10 cellular contexts compared by ENCODE assay signal in genomic region chr6:129685640-129686031, GRCh38. TPM values are rescaled to one million over a fixed set of nuclear protein-coding genes. Genes with fewer than 3 reads are reported as not detected.
A peak's percentile ranks its signal among the peaks of the same experiment; 100 is the strongest.
DNase-seq lines count a peak whose midpoint lies in the region; ATAC-seq and TF ChIP-seq lines count a peak whose summit lies in the region.
"Had no signal": no experiment of that assay in that cellular context is flagged by ENCODE, and none has a peak within 500 bp of the region (broad histone marks: within the 10 kb centered on the region; RNA-seq: fewer than 3 reads in every experiment).

No MANE protein-coding gene starts in this region.

- peak overlapping the region; percentile 36; the same call in 1 of the 2 replicates for H2AFZ ChIP-seq in OCI-LY7 (ENCODE audit: low read length)

- no peak for TF ChIP-seq CTCF in OCI-LY7 (conservative IDR thresholded peaks at IDR 0.05; ENCODE audit: low read length)
- no peak for TF ChIP-seq CTCF in thyroid gland (IDR thresholded peaks at IDR 0.05)

- H3K4me1 Mint-ChIP-seq in activated naive CD4-positive, alpha-beta T cell treated with anti-CD3 and anti-CD28 coated beads, Interleukin-2, amount 50 U/mL, for 24 hours, result peaks cover 53% of the 10 kb centered on the region
- H3K4me1 Mint-ChIP-seq in immature natural killer cell, result peaks cover 65 to 70% of the 10 kb centered on the region in 2 donors

- CTCF ChIA-PET in OCI-LY7 (lab: Charles Lee; ENCODE audit: unreplicated experiment), result no interaction called here

- no peak for ATAC-seq in GM21367 (IDR thresholded peaks at IDR 0.05; ENCODE audit: unreplicated experiment)

- no peaks in the 10 kb centered on the region for H3K9me3 ChIP-seq in OCI-LY7 (ENCODE audit: low read length)
- H3K9me3 ChIP-seq in thyroid gland, result no peaks in the 10 kb centered on the region

- H3K4me3 ChIP-seq in OCI-LY7 (ENCODE audit: low read depth, low read length, poor library complexity, severe bottlenecking) (peak overlapping the region; percentile 3), thyroid gland (replicated peaks in 1 of 3) (no peak overlapping the region)

- 82 to 88% methylated on average over 5 of the region's 5 CpGs for WGBS in thyroid gland, 2 donors

- no peak for DNase-seq in activated naive CD4-positive, alpha-beta T cell treated with anti-CD3 and anti-CD28 coated beads, Interleukin-2, amount 50 U/mL, for 16 hours
- DNase-seq in OCI-LY7 (ENCODE audit: low spot score), result no peak
- DNase-seq in immature natural killer cell, result no peak
- no peak for DNase-seq in thyroid gland
- no peak for DNase-seq in RPMI8226
- no peak for DNase-seq in stimulated activated CD4-positive, alpha-beta T cell treated with anti-CD3 and anti-CD28 coated beads, Interleukin-2, amount 100 ng/mL, for 48 hours
- DNase-seq: NCI-H446, SW 1271 had no signal

- H3K27me3 Mint-ChIP-seq in activated naive CD4-positive, alpha-beta T cell treated with anti-CD3 and anti-CD28 coated beads, Interleukin-2, amount 50 U/mL, for 24 hours, result no peaks in the 10 kb centered on the region
- H3K27me3 Mint-ChIP-seq in immature natural killer cell (ENCODE audit: low read depth in 3 of 3), result no peaks in the 10 kb centered on the region

- H3K27me3 ChIP-seq in thyroid gland, result no peaks in the 10 kb centered on the region

- no peaks in the 10 kb centered on the region for H3K9me2 ChIP-seq in OCI-LY7 (ENCODE audit: insufficient read depth, low read length)

- H3K36me3 Mint-ChIP-seq in activated naive CD4-positive, alpha-beta T cell treated with anti-CD3 and anti-CD28 coated beads, Interleukin-2, amount 50 U/mL, for 24 hours, result no peaks in the 10 kb centered on the region
- H3K36me3 Mint-ChIP-seq in immature natural killer cell, result no peaks in the 10 kb centered on the region

- H3K4me3 Mint-ChIP-seq in activated naive CD4-positive, alpha-beta T cell treated with anti-CD3 and anti-CD28 coated beads, Interleukin-2, amount 50 U/mL, for 24 hours, result peak overlapping the region; percentile 19
- H3K4me3 Mint-ChIP-seq in immature natural killer cell, result peak overlapping the region in 4 of 5 donors; percentile 11 to 61 (median 22)

- BruUV-seq in OCI-LY7 (replicated peaks; lab: Mats Ljungman, UMichigan), result no TSS peak

- H3K36me3 ChIP-seq in OCI-LY7 (ENCODE audit: insufficient read depth, low read length) (no peaks in the 10 kb centered on the region), thyroid gland (no peaks in the 10 kb centered on the region)

- H3K4me1 ChIP-seq in OCI-LY7 (ENCODE audit: insufficient read depth, low read length, poor library complexity, severe bottlenecking) (peaks cover 56% of the 10 kb centered on the region), thyroid gland (peaks cover 18 to 29% of the 10 kb centered on the region in 2 donors)

- intact Hi-C loops in OCI-LY7 (cut with micrococcal nuclease; ENCODE audit: unreplicated experiment), result loop anchor here (2.0 kb wide), 2 partner anchors 23 to 63 kb away; no protein-coding TSS in a partner anchor
- intact Hi-C loops in thyroid gland (cut with DNase I), result no loop called here

- H4K20me1 ChIP-seq in OCI-LY7 (ENCODE audit: insufficient read depth, low read length), result no peaks in the 10 kb centered on the region

- POLR2A ChIA-PET in OCI-LY7 (lab: Charles Lee), result interaction anchor here (0.6 to 1.9 kb wide), 10 partner anchors 8 to 86 kb away, joined by 3 to 8 read pairs (median 4); no protein-coding TSS in a partner anchor

- peak overlapping the region; percentile 23 for H3K27ac Mint-ChIP-seq in activated naive CD4-positive, alpha-beta T cell treated with anti-CD3 and anti-CD28 coated beads, Interleukin-2, amount 50 U/mL, for 24 hours
- H3K27ac Mint-ChIP-seq in immature natural killer cell, result peak overlapping the region in 4 of 6 donors; percentile 22 to 81 (median 65)

- no peak overlapping the region for H3K27ac ChIP-seq in OCI-LY7 (ENCODE audit: low read depth, low read length, poor library complexity, severe bottlenecking)
- H3K27ac ChIP-seq in thyroid gland, result peak overlapping the region in 2 of 3 donors; percentile 6 to 31

- no peak for TF ChIP-seq POLR2A in thyroid gland (IDR thresholded peaks at IDR 0.05)

- H3K79me2 ChIP-seq in OCI-LY7 (ENCODE audit: insufficient read depth, low read depth, low read length), result no peaks in the 10 kb centered on the region

- peak overlapping the region; percentile 66 for H3K4me2 ChIP-seq in OCI-LY7 (ENCODE audit: low read length)

- H3K9me3 Mint-ChIP-seq in activated naive CD4-positive, alpha-beta T cell treated with anti-CD3 and anti-CD28 coated beads, Interleukin-2, amount 50 U/mL, for 24 hours, result no peaks in the 10 kb centered on the region
- H3K9me3 Mint-ChIP-seq in immature natural killer cell, result no peaks in the 10 kb centered on the region

RNA-seq across cellular contexts. Expression of gene ARHGAP18, which starts 24.3 kb away (rescaled TPM):
- 4.8 and 5.9 TPM in 2 replicates for total RNA-seq in OCI-LY7 (2014; rRNA removed; shearing (Covaris generic))
- total RNA-seq in OCI-LY7 (2022) (7.5 TPM in 2 replicates), thyroid gland (10 to 100 TPM; 26.5 to 31.6 (median 28.3) TPM)
- polyA plus RNA-seq in immature natural killer cell, result 1 to 10 TPM; 4.2 to 9.9 (median 6.7) TPM
